ENCODE assay signal across 12 cellular contexts in the genomic region with DNA sequence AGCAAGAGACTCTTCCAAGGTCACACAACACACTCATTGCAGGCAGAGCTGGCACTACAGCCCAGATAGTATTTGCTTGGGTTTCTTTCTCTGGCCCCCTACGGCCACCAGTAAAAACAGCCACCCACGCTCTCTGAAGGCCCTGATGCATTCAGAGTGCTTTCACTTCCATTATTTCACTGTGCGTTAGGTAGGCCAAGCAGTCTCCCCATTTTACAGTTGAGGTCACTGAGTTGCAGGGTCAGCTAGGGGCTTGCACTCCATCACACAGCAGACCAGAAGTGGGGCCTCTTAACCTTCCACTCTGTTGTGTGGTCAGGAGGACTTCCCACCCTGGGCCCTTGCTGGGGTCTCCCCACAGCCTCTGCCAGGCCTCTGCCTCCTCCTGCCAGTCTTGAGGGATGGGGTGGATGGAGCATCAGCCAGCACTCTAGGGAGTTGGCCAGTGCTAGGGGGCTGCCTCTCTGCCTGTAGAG. TPM values are rescaled to one million over a fixed set of nuclear protein-coding genes. Genes with fewer than 3 reads are reported as not detected.
DNase-seq lines count a peak whose midpoint lies in the region; ATAC-seq and TF ChIP-seq lines count a peak whose summit lies in the region.
"Had no signal": no experiment of that assay in that cellular context is flagged by ENCODE, and none has a peak within 500 bp of the region (broad histone marks: within the 10 kb centered on the region; RNA-seq: fewer than 3 reads in every experiment).

No MANE protein-coding gene starts in this region.

- no peaks in the 10 kb centered on the region for H4K20me1 ChIP-seq in GM23248 (ENCODE audit: insufficient read depth)

- H3F3A ChIP-seq in GM23248 (ENCODE audit: insufficient read depth): no peaks in the 10 kb centered on the region

- H3K36me3 ChIP-seq in GM23248 (ENCODE audit: low read depth): no peaks in the 10 kb centered on the region
- H3K36me3 ChIP-seq: heart left ventricle, upper lobe of left lung had no signal

- ATAC-seq in GM21367 (IDR thresholded peaks at IDR 0.05; ENCODE audit: unreplicated experiment): peak; percentile 46

- no peaks in the 10 kb centered on the region for H3K79me2 ChIP-seq in GM23248 (ENCODE audit: insufficient read depth)

- no peaks in the 10 kb centered on the region for H3K9me3 ChIP-seq in mononuclear cell (ENCODE audit: low read depth, low read length)
- no peaks in the 10 kb centered on the region for H3K9me3 ChIP-seq in GM23248 (ENCODE audit: low read depth)
- H3K9me3 ChIP-seq: heart left ventricle, upper lobe of left lung had no signal

- H3K27ac ChIP-seq in GM23248: no peak overlapping the region

- no peaks in the 10 kb centered on the region for H3K9me2 ChIP-seq in GM23248 (ENCODE audit: insufficient read depth)

- no peak overlapping the region for H3K9ac ChIP-seq in GM23248

- DNase-seq in GM13977 (ENCODE audit: low spot score) (peak; percentile 87), MV-4-11 (lab: John Stamatoyannopoulos, UW) (peak; percentile 58), GM03348 (ENCODE audit: low spot score) (no peak), NCI-H2171 (lab: John Stamatoyannopoulos, UW) (no peak), GM23248 (no peak), medulla oblongata (ENCODE audit: extremely low spot score) (no peak)
- DNase-seq: KBM-7, upper lobe of left lung had no signal

- no peak overlapping the region for H3K4me2 ChIP-seq in GM23248 (ENCODE audit: unreplicated experiment)

- WGBS in GM23248 (ENCODE audit: low coverage in 1 of 2, low lambda C conversion rate in 2 of 2, missing lambda C conversion rate in 2 of 2), 2 experiments: 82 to 87% methylated on average over 3 of the region's 3 CpGs

- H3K4me3 ChIP-seq in mononuclear cell (ENCODE audit: low read length) (peak overlapping the region; percentile 43), GM23248 (no peak overlapping the region)

- H3K4me1 ChIP-seq in mononuclear cell (ENCODE audit: insufficient read depth, low read length) (peaks cover 35% of the 10 kb centered on the region), GM23248 (ENCODE audit: insufficient read depth) (no peaks in the 10 kb centered on the region)

- in situ Hi-C loops in GM13977 (cut with MboI; ENCODE audit: low pct_unique_long_range_greater_than_20kb, low sequenced_read_pairs, unreplicated experiment) (no loop called here), GM23248 (cut with MboI) (no loop called here)

- no peak for TF ChIP-seq CTCF in GM13977 (IDR thresholded peaks at IDR 0.05; ENCODE audit: extremely low read depth, insufficient read depth, missing control alignments)

- H2AFZ ChIP-seq in GM23248: no peak overlapping the region

- H3K27me3 ChIP-seq in mononuclear cell (ENCODE audit: insufficient read depth, low read length): peaks cover 19% of the 10 kb centered on the region
- H3K27me3 ChIP-seq in GM23248 (replicated peaks; ENCODE audit: insufficient read depth): peaks cover 43% of the 10 kb centered on the region

RNA-seq across cellular contexts. Expression of a gene that starts 2.5 kb away (rescaled TPM):
- 15.7 TPM for total RNA-seq in mononuclear cell
- total RNA-seq in GM23248 (2014; rRNA removed; shearing (Covaris generic)): not detected in 2 replicates
- polyA plus RNA-seq in GM23248 (2016; fragmentation: Nextera tagmentation; extraction: Ambion mirVana): not detected in 2 replicates
- total RNA-seq: SK-MEL-5 had no signal

RNA-seq across cellular contexts. Expression of a gene that starts 41.6 kb away (rescaled TPM):
- 4.7 TPM for total RNA-seq in mononuclear cell
- 12.3 and 25.8 TPM in 2 replicates for total RNA-seq in GM23248 (2014; rRNA removed; shearing (Covaris generic))
- 1.1 and 1.2 TPM in 2 replicates for polyA plus RNA-seq in GM23248 (2016; fragmentation: Nextera tagmentation; extraction: Ambion mirVana)

Comparison
In these comparisons a context has a peak if more than half of its experiments do, and no peak if none do; other contexts are left out.
1. DNase-seq: peak in GM13977 (single experiment) and MV-4-11 (single experiment); none in GM03348 (single experiment), NCI-H2171 (single experiment), GM23248 (single experiment) and medulla oblongata (single experiment).
2. RNA of a gene that starts 2.5 kb away (total RNA-seq): 15.7 TPM in mononuclear cell (single experiment); not detected in GM23248; every median in the first group is over 10 times any median in the second.